Comparison of ENCODE assay signal across 11 cellular contexts in genomic region chr11:63850946-63851345, GRCh38. TPM values are rescaled to one million over a fixed set of nuclear protein-coding genes. Genes with fewer than 3 reads are reported as not detected.
DNase-seq lines count a peak whose midpoint lies in the region; ATAC-seq and TF ChIP-seq lines count a peak whose summit lies in the region.
"Had no signal": no experiment of that assay in that cellular context is flagged by ENCODE, and none has a peak within 500 bp of the region (broad histone marks: within the 10 kb centered on the region; RNA-seq: fewer than 3 reads in every experiment).

No MANE protein-coding gene starts in this region.

- H3K9ac ChIP-seq in mesenchymal stem cell (ENCODE audit: low read length): no peak overlapping the region

- H3K23ac ChIP-seq in mesenchymal stem cell (ENCODE audit: low read length in 2 of 2): no peak overlapping the region

- H3K18ac ChIP-seq in mesenchymal stem cell (ENCODE audit: low read depth in 1 of 2, low read length in 2 of 2): no peak overlapping the region

- H2BK5ac ChIP-seq in mesenchymal stem cell (ENCODE audit: low read depth, low read length, poor library complexity, severe bottlenecking): no peak overlapping the region

- H3K36me3 ChIP-seq in mesenchymal stem cell (ENCODE audit: control insufficient read depth in 1 of 2, insufficient read depth in 2 of 2, low read depth in 1 of 2, low read length in 2 of 2) (peaks cover 0 to 10% of the 10 kb centered on the region in 2 experiments), thymus (ENCODE audit: control insufficient read depth, insufficient read depth) (peaks cover 14% of the 10 kb centered on the region)

- no peak overlapping the region for H3K14ac ChIP-seq in mesenchymal stem cell (ENCODE audit: low read length in 2 of 2)

- H2AK5ac ChIP-seq in mesenchymal stem cell (ENCODE audit: low read length, severe bottlenecking): peak overlapping the region; percentile 79

- H2BK12ac ChIP-seq in mesenchymal stem cell (ENCODE audit: low read length in 2 of 2): no peak overlapping the region

- H3K9me3 ChIP-seq in mesenchymal stem cell (ENCODE audit: control insufficient read depth, low read length) (no peaks in the 10 kb centered on the region), thymus (ENCODE audit: control insufficient read depth) (no peaks in the 10 kb centered on the region)

- no peak overlapping the region for H3K4ac ChIP-seq in mesenchymal stem cell (ENCODE audit: low read depth in 1 of 2, low read length in 2 of 2)

- no peak overlapping the region for H3K4me2 ChIP-seq in mesenchymal stem cell (ENCODE audit: low read length, poor library complexity, severe bottlenecking)

- no peak overlapping the region for H4K91ac ChIP-seq in mesenchymal stem cell (ENCODE audit: low read length)

- H3K27me3 ChIP-seq in mesenchymal stem cell (ENCODE audit: control insufficient read depth in 1 of 2, insufficient read depth in 1 of 2, low read length in 2 of 2) (no peaks in the 10 kb centered on the region), thymus (ENCODE audit: control insufficient read depth, insufficient read depth) (no peaks in the 10 kb centered on the region), foreskin keratinocyte (no peaks in the 10 kb centered on the region)

- no peaks in the 10 kb centered on the region for H3K27me3 Mint-ChIP-seq in activated naive CD4-positive, alpha-beta T cell treated with anti-CD3 and anti-CD28 coated beads, Interleukin-2, amount 10 ng/mL, durations not matched to agents 7 days and 5 days
- H3K27me3 Mint-ChIP-seq in activated CD8-positive, alpha-beta T cell treated with anti-CD3 and anti-CD28 coated beads for 36 hours: no peaks in the 10 kb centered on the region

- POLR2A ChIA-PET in activated CD8-positive, alpha-beta T cell treated with anti-CD3 and anti-CD28 coated beads for 36 hours (lab: Charles Lee): interaction anchor here (1.2 to 1.9 kb wide), 3 partner anchors 11 to 39 kb away, joined by 3 to 6 read pairs (median 4); no protein-coding TSS in a partner anchor

- intact Hi-C loops in activated CD8-positive, alpha-beta T cell treated with anti-CD3 and anti-CD28 coated beads for 36 hours (cut with micrococcal nuclease): loop anchor here (1.0 kb wide), 1 partner anchor 15 kb away; no protein-coding TSS in a partner anchor

- H4K8ac ChIP-seq in mesenchymal stem cell (ENCODE audit: low read length): no peak overlapping the region

- peaks cover 52% of the 10 kb centered on the region for H3K36me3 Mint-ChIP-seq in activated naive CD4-positive, alpha-beta T cell treated with anti-CD3 and anti-CD28 coated beads, Interleukin-2, amount 10 ng/mL, durations not matched to agents 7 days and 5 days
- H3K36me3 Mint-ChIP-seq in activated CD8-positive, alpha-beta T cell treated with anti-CD3 and anti-CD28 coated beads for 36 hours (ENCODE audit: low read depth): peaks cover 31% of the 10 kb centered on the region

- no peaks in the 10 kb centered on the region for H3K9me3 Mint-ChIP-seq in activated naive CD4-positive, alpha-beta T cell treated with anti-CD3 and anti-CD28 coated beads, Interleukin-2, amount 10 ng/mL, durations not matched to agents 7 days and 5 days
- H3K9me3 Mint-ChIP-seq in activated CD8-positive, alpha-beta T cell treated with anti-CD3 and anti-CD28 coated beads for 36 hours: no peaks in the 10 kb centered on the region

- peak overlapping the region; percentile 17 for H3K4me3 Mint-ChIP-seq in activated naive CD4-positive, alpha-beta T cell treated with anti-CD3 and anti-CD28 coated beads, Interleukin-2, amount 10 ng/mL, durations not matched to agents 7 days and 5 days
- peak overlapping the region; percentile 65 for H3K4me3 Mint-ChIP-seq in activated CD8-positive, alpha-beta T cell treated with anti-CD3 and anti-CD28 coated beads for 36 hours

- TF ChIP-seq CTCF in activated CD8-positive, alpha-beta T cell treated with anti-CD3 and anti-CD28 coated beads for 36 hours (IDR thresholded peaks at IDR 0.05): no peak
- TF ChIP-seq CTCF in foreskin keratinocyte (conservative IDR thresholded peaks at IDR 0.05): no peak

- H3K79me1 ChIP-seq in mesenchymal stem cell (replicated peaks; ENCODE audit: low read length, poor library complexity, severe bottlenecking): peaks cover 8% of the 10 kb centered on the region

- H2BK120ac ChIP-seq in mesenchymal stem cell (ENCODE audit: low read depth, low read length): no peak overlapping the region

- H3K4me1 ChIP-seq in mesenchymal stem cell (ENCODE audit: control insufficient read depth, insufficient read depth, low read depth, low read length) (no peaks in the 10 kb centered on the region), thymus (ENCODE audit: control insufficient read depth, insufficient read depth, low read length) (peaks cover 11% of the 10 kb centered on the region), foreskin keratinocyte (peaks cover 12% of the 10 kb centered on the region)

- ATAC-seq in activated CD8-positive, alpha-beta T cell treated with anti-CD3 and anti-CD28 coated beads for 36 hours: no peak
- no peak for ATAC-seq in foreskin keratinocyte

- H3K4me1 Mint-ChIP-seq in activated naive CD4-positive, alpha-beta T cell treated with anti-CD3 and anti-CD28 coated beads, Interleukin-2, amount 10 ng/mL, durations not matched to agents 7 days and 5 days: peaks cover 59% of the 10 kb centered on the region
- peaks cover 70% of the 10 kb centered on the region for H3K4me1 Mint-ChIP-seq in activated CD8-positive, alpha-beta T cell treated with anti-CD3 and anti-CD28 coated beads for 36 hours (ENCODE audit: low read depth)

- H2BK15ac ChIP-seq in mesenchymal stem cell (ENCODE audit: low read depth, poor library complexity, severe bottlenecking): no peak overlapping the region

- H3K27ac Mint-ChIP-seq in activated naive CD4-positive, alpha-beta T cell treated with anti-CD3 and anti-CD28 coated beads, Interleukin-2, amount 10 ng/mL, durations not matched to agents 7 days and 5 days: peak overlapping the region; percentile 39
- peak overlapping the region; percentile 91 for H3K27ac Mint-ChIP-seq in activated CD8-positive, alpha-beta T cell treated with anti-CD3 and anti-CD28 coated beads for 36 hours

- H3K27ac ChIP-seq in mesenchymal stem cell (ENCODE audit: low read length, poor library complexity, severe bottlenecking): no peak overlapping the region
- H3K27ac ChIP-seq in thymus (ENCODE audit: low read depth): peak overlapping the region; percentile 60
- no peak overlapping the region for H3K27ac ChIP-seq in foreskin keratinocyte

- H3K4me3 ChIP-seq in mesenchymal stem cell (ENCODE audit: insufficient read depth in 1 of 2, low read depth in 1 of 2, low read length in 2 of 2): no peak overlapping the region
- H3K4me3 ChIP-seq in thymus (ENCODE audit: low read length): no peak overlapping the region

- CTCF ChIA-PET in activated naive CD4-positive, alpha-beta T cell treated with anti-CD3 and anti-CD28 coated beads, Interleukin-2, amount 10 ng/mL, durations not matched to agents 7 days and 5 days (lab: Charles Lee): interaction anchor here (0.6 to 2.1 kb wide), 2 partner anchors 12 to 163 kb away, joined by 3 to 5 read pairs; partner anchors contain the start of gene MARK2
- CTCF ChIA-PET in activated CD8-positive, alpha-beta T cell treated with anti-CD3 and anti-CD28 coated beads for 36 hours (lab: Charles Lee): interaction anchor here (0.9 to 1.7 kb wide), 3 partner anchors 13 to 44 kb away, joined by 3 to 6 read pairs (median 4); no protein-coding TSS in a partner anchor

- DNase-seq in activated naive CD4-positive, alpha-beta T cell treated with anti-CD3 and anti-CD28 coated beads, Interleukin-2, amount 10 ng/mL, durations not matched to agents 7 days and 5 days: no peak
- DNase-seq in activated naive CD4-positive, alpha-beta T cell (lab: John Stamatoyannopoulos, UW): no peak
- no peak for DNase-seq in activated CD8-positive, alpha-beta T cell treated with anti-CD3 and anti-CD28 coated beads for 36 hours
- DNase-seq in mesenchymal stem cell: no peak
- no peak for DNase-seq in NCI-H2081 (lab: John Stamatoyannopoulos, UW)
- no peak for DNase-seq in foreskin keratinocyte
- no peak for DNase-seq in NAMALWA (ENCODE audit: low spot score)
- DNase-seq: activated CD8-positive, alpha-beta memory T cell treated with anti-CD3 and anti-CD28 coated beads for 24 hours; mesendoderm; NCI-H146 had no signal

- WGBS in mesenchymal stem cell: 90% methylated on average over 5 of the region's 5 CpGs
- 95% methylated on average over 5 of the region's 5 CpGs for WGBS in thymus

- H2AFZ ChIP-seq in mesenchymal stem cell (ENCODE audit: low read depth, low read length): no peak overlapping the region

RNA-seq across cellular contexts. Expression of gene MARK2, which starts 12.0 kb away (rescaled TPM):
- 10 to 100 TPM; 23.3 to 24.5 TPM for total RNA-seq in activated CD8-positive, alpha-beta T cell treated with anti-CD3 and anti-CD28 coated beads for 36 hours
- 20.0 TPM for polyA plus RNA-seq in mesenchymal stem cell (2013, experiment 1 of 2)
- 19.8 TPM for polyA plus RNA-seq in mesenchymal stem cell (2013, experiment 2 of 2)
- polyA plus RNA-seq in thymus: 17.5 TPM
- total RNA-seq in foreskin keratinocyte: 35.1 and 35.8 TPM in 2 replicates
- 14.9 and 17.6 TPM in 2 replicates for polyA plus RNA-seq in foreskin keratinocyte

RNA-seq across cellular contexts. Expression of gene SPINDOC, which starts 37.7 kb away (rescaled TPM):
- total RNA-seq in activated CD8-positive, alpha-beta T cell treated with anti-CD3 and anti-CD28 coated beads for 36 hours: 10 to 100 TPM; 28.4 to 29.0 TPM
- 35.3 TPM for polyA plus RNA-seq in mesenchymal stem cell (2013, experiment 1 of 2)
- 35.1 TPM for polyA plus RNA-seq in mesenchymal stem cell (2013, experiment 2 of 2)
- 11.7 TPM for polyA plus RNA-seq in thymus
- total RNA-seq in foreskin keratinocyte: 20.6 and 26.6 TPM in 2 replicates
- 24.4 and 29.0 TPM in 2 replicates for polyA plus RNA-seq in foreskin keratinocyte
